Comparison of ENCODE assay signal across 8 cellular contexts in the genomic region with DNA sequence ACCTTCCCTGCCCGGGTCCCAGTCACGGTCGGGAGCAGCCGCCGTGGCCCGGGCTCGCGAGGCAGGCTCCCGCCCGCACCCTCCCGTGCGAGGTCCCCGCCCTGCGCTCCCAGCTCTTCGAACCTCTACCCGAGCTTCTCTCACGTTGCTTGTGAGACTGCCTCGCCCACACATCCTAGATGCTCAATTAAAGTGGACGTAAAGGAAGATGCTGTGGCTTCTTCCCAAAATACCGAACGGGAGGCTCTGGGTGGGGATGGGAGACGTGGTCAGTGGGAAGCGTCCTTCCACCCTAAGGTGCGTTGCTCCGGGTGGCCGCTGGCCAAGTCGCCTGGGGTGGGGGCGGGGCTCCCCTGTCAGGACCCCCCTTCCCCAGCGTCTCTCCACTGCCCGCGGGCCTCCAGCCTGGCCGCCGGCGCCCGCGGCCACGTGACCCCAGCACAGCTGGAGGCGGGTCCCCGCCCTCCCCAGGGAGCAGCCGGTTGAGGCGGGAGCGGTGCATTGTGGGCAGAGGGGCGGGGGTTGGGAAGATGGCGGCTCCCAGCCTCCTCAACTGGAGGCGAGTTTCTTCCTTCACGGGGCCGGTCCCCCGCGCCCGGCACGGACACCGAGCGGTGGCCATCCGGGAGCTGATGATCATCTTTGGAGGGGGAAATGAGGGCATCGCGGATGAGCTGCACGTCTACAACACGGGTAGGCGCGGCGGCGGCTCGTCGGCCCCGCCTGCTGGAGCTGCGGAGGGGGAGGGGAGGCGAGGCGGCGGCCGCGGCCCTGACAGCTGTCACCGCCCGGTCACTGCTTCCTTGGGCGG. TPM values are rescaled to one million over a fixed set of nuclear protein-coding genes. Genes with fewer than 3 reads are reported as not detected.
DNase-seq lines count a peak whose midpoint lies in the region; ATAC-seq, FAIRE-seq and TF ChIP-seq lines count a peak whose summit lies in the region.

A gene (plus strand): TSS at position 501 of the 811 bp plus-strand sequence. CDS start 30 bp downstream, at position 531.

- DNase-seq in Caco-2 (peak; percentile 90 to 93), HTR-8/SVneo (ENCODE audit: insufficient read length, low spot score) (peak; percentile 97), NT2/D1 (ENCODE audit: low read depth, low spot score) (peak; percentile 55), epidermal melanocyte (ENCODE audit: insufficient read length, low spot score) (peak; percentile 96), mucosa of descending colon (peak; percentile 95)
- peak; percentile 63 for DNase-seq in activated CD8-positive, alpha-beta memory T cell treated with anti-CD3 and anti-CD28 coated beads, Interleukin-2, amount 50 U/mL, for 24 hours (ENCODE audit: extremely low read depth)
- DNase-seq in stimulated activated CD8-positive, alpha-beta memory T cell treated with anti-CD3 and anti-CD28 coated beads, Interleukin-4, amount 100 ng/mL, for 1 hour (ENCODE audit: low read depth in 2 of 2, low spot score in 1 of 2): peak; percentile 71 to 75

- H3K27me3 ChIP-seq in Caco-2 (replicated peaks; ENCODE audit: control insufficient read depth, insufficient read depth, low read length) (no peaks in the 10 kb centered on the region), NT2/D1 (ENCODE audit: insufficient read depth, insufficient read length) (peaks cover 33% of the 10 kb centered on the region)

- intact Hi-C loops in Caco-2 (cut with micrococcal nuclease; ENCODE audit: unreplicated experiment) (loop anchor here (2.0 kb wide), 1 partner anchor 99 kb away; a partner anchor contains a TSS), mucosa of descending colon (cut with DNase I, micrococcal nuclease) (no loop called here)

- H3K4me3 Mint-ChIP-seq in Caco-2 (ENCODE audit: unreplicated experiment): peak within 1 kb of the TSS; percentile 91

- BruUV-seq in Caco-2 (replicated peaks; lab: Mats Ljungman, UMichigan): no TSS peak

- peak; percentile 81 for ATAC-seq in GM21367 (IDR thresholded peaks at IDR 0.05; ENCODE audit: unreplicated experiment)
- peak; percentile 99 for ATAC-seq in mucosa of descending colon

- no peaks in the 10 kb centered on the region for H3K9me3 Mint-ChIP-seq in Caco-2 (ENCODE audit: unreplicated experiment)

- H3K4me1 Mint-ChIP-seq in Caco-2 (ENCODE audit: low read depth, unreplicated experiment): no peaks in the 10 kb centered on the region

- peak within 1 kb of the TSS; percentile 97 for H3K4me3 ChIP-seq in Caco-2 (ENCODE audit: low read depth, low read length)
- H3K4me3 ChIP-seq in NT2/D1 (ENCODE audit: insufficient read length, low read depth): peak within 1 kb of the TSS; percentile 87
- peak within 1 kb of the TSS; percentile 66 for H3K4me3 ChIP-seq in mucosa of descending colon

- no peaks in the 10 kb centered on the region for H3K36me3 ChIP-seq in Caco-2 (ENCODE audit: control insufficient read depth, insufficient read depth, low read length)
- peaks cover 7% of the 10 kb centered on the region for H3K36me3 ChIP-seq in NT2/D1 (ENCODE audit: insufficient read depth, insufficient read length, low read length)
- no peaks in the 10 kb centered on the region for H3K36me3 ChIP-seq in mucosa of descending colon (ENCODE audit: low read depth)

- H3K9me3 ChIP-seq in Caco-2 (no peaks in the 10 kb centered on the region), NT2/D1 (ENCODE audit: insufficient read depth, low read length) (no peaks in the 10 kb centered on the region), mucosa of descending colon (no peaks in the 10 kb centered on the region)

- CTCF ChIA-PET in Caco-2 (lab: Charles Lee): interaction anchor here (0.7 to 1.0 kb wide), 2 partner anchors 45 kb away, joined by 3 read pairs; no protein-coding TSS in a partner anchor

- peaks cover 7% of the 10 kb centered on the region for H3K27me3 Mint-ChIP-seq in Caco-2 (ENCODE audit: insufficient read depth, unreplicated experiment)

- POLR2A ChIA-PET in Caco-2 (lab: Charles Lee): interaction anchor here (0.8 kb wide), 1 partner anchor 108 kb away, joined by 3 read pairs; no protein-coding TSS in a partner anchor

- FAIRE-seq in HTR-8/SVneo (lab: Jason Lieb, UNC): peak; percentile 91

- TF ChIP-seq CTCF in Caco-2 (IDR thresholded peaks at IDR 0.05; ENCODE audit: insufficient read depth in 1 of 2, low read depth in 1 of 2, low read length in 1 of 2, severe bottlenecking in 1 of 2, unreplicated experiment in 1 of 2): no peak
- no peak for TF ChIP-seq CTCF in mucosa of descending colon (IDR thresholded peaks at IDR 0.05)

- peaks cover 7% of the 10 kb centered on the region for H3K36me3 Mint-ChIP-seq in Caco-2 (ENCODE audit: insufficient read depth, unreplicated experiment)

- no peaks in the 10 kb centered on the region for H3K4me1 ChIP-seq in Caco-2
- no peaks in the 10 kb centered on the region for H3K4me1 ChIP-seq in NT2/D1 (ENCODE audit: insufficient read depth, insufficient read length)
- peaks cover 10% of the 10 kb centered on the region for H3K4me1 ChIP-seq in mucosa of descending colon (ENCODE audit: low read depth)

- H3K9ac ChIP-seq in NT2/D1 (ENCODE audit: insufficient read length, low read depth): peak within 1 kb of the TSS; percentile 93

- H3K27ac Mint-ChIP-seq in Caco-2 (ENCODE audit: unreplicated experiment): peak within 1 kb of the TSS; percentile 64

RNA-seq across cellular contexts. Expression of the gene that starts here (rescaled TPM):
- total RNA-seq in Caco-2 (2022) (4.9 and 5.4 TPM in 2 replicates), mucosa of descending colon (10 to 100 TPM; 13.8 to 31.9 (median 14.2) TPM)

Comparison
In these comparisons a context has a peak if more than half of its experiments do, and no peak if none do; other contexts are left out.
1. Peak in every context shown above with its lines: DNase-seq, ATAC-seq and H3K4me3 ChIP-seq.